In the genomic region with DNA sequence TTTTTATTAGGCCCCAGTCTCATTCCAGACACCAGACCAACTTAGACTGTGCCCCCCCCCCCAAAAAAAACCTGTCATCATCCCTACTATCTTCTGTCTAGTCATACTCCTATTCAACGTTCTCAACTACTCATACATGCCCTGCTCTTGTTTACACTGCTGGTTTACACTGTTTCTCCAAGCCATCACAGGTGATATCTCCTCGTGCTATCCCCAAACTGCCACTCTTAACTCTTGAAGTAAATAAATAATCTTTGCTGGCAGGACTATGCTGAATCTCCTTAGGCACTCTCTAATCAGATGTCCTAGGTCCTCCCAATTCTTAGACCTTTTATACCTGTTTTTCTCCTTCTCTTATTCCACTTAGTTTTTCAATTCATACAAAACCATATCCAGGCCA, we compare ENCODE assay signal across 6 cellular contexts. TPM values are rescaled to one million over a fixed set of nuclear protein-coding genes. Genes with fewer than 3 reads are reported as not detected.
DNase-seq lines count a peak whose midpoint lies in the region; ATAC-seq and TF ChIP-seq lines count a peak whose summit lies in the region.
"Not testable (repeated sequence)": the region's sequence is repeated elsewhere in the genome, so short reads cannot be mapped to it uniquely, and the experiment has no call there.

No MANE protein-coding gene starts in this region.

- CTCF ChIA-PET in activated CD8-positive, alpha-beta T cell treated with anti-CD3 and anti-CD28 coated beads for 36 hours (lab: Charles Lee), result not testable (repeated sequence)

- not testable (repeated sequence) for H3K27me3 Mint-ChIP-seq in IgD-negative memory B cell; activated CD8-positive, alpha-beta T cell treated with anti-CD3 and anti-CD28 coated beads for 36 hours; activated naive CD4-positive, alpha-beta T cell treated with anti-CD3 and anti-CD28 coated beads, Interleukin-2, amount 50 U/mL, for 24 hours; mesothelial cell of epicardium (ENCODE audit: low read depth); stimulated activated naive CD8-positive, alpha-beta T cell treated with anti-CD3 and anti-CD28 coated beads, Interleukin-15, Interleukin-2, amounts not matched to agents 100 ng/mL and 50 ng/mL, for 24 hours
- H3K27me3 Mint-ChIP-seq in brain, result peaks cover 12% of the 10 kb centered on the region

- POLR2A ChIA-PET in activated CD8-positive, alpha-beta T cell treated with anti-CD3 and anti-CD28 coated beads for 36 hours (lab: Charles Lee), result not testable (repeated sequence)

- TF ChIP-seq CTCF in activated CD8-positive, alpha-beta T cell treated with anti-CD3 and anti-CD28 coated beads for 36 hours (IDR thresholded peaks at IDR 0.05); brain (conservative IDR thresholded peaks at IDR 0.05); mesothelial cell of epicardium (IDR thresholded peaks at IDR 0.05; ENCODE audit: unreplicated experiment): not testable (repeated sequence)

- H3K4me3 Mint-ChIP-seq in IgD-negative memory B cell, result peak overlapping the region in 1 of 4 donors; percentile 58
- H3K4me3 Mint-ChIP-seq in activated CD8-positive, alpha-beta T cell treated with anti-CD3 and anti-CD28 coated beads for 36 hours; brain; mesothelial cell of epicardium; stimulated activated naive CD8-positive, alpha-beta T cell treated with anti-CD3 and anti-CD28 coated beads, Interleukin-15, Interleukin-2, amounts not matched to agents 100 ng/mL and 50 ng/mL, for 24 hours: not testable (repeated sequence)
- peak overlapping the region; percentile 42 for H3K4me3 Mint-ChIP-seq in activated naive CD4-positive, alpha-beta T cell treated with anti-CD3 and anti-CD28 coated beads, Interleukin-2, amount 50 U/mL, for 24 hours

- H3K4me1 Mint-ChIP-seq in IgD-negative memory B cell (peaks cover 43 to 53% (median 44%) of the 10 kb centered on the region in 3 donors), brain (peaks cover 61% of the 10 kb centered on the region), mesothelial cell of epicardium (peaks cover 24% of the 10 kb centered on the region)
- H3K4me1 Mint-ChIP-seq in activated CD8-positive, alpha-beta T cell treated with anti-CD3 and anti-CD28 coated beads for 36 hours (ENCODE audit: low read depth), result peaks cover 72% of the 10 kb centered on the region
- peaks cover 87% of the 10 kb centered on the region for H3K4me1 Mint-ChIP-seq in activated naive CD4-positive, alpha-beta T cell treated with anti-CD3 and anti-CD28 coated beads, Interleukin-2, amount 50 U/mL, for 24 hours
- H3K4me1 Mint-ChIP-seq in stimulated activated naive CD8-positive, alpha-beta T cell treated with anti-CD3 and anti-CD28 coated beads, Interleukin-15, Interleukin-2, amounts not matched to agents 100 ng/mL and 50 ng/mL, for 24 hours (ENCODE audit: low read depth), result peaks cover 85% of the 10 kb centered on the region

- intact Hi-C loops in activated CD8-positive, alpha-beta T cell treated with anti-CD3 and anti-CD28 coated beads for 36 hours (cut with micrococcal nuclease), result not testable (repeated sequence)

- DNase-seq in activated CD8-positive, alpha-beta T cell treated with anti-CD3 and anti-CD28 coated beads for 36 hours; mesothelial cell of epicardium (ENCODE audit: low spot score in 2 of 2, unreplicated experiment in 2 of 2): not testable (repeated sequence)

- not testable (repeated sequence) for ATAC-seq in activated CD8-positive, alpha-beta T cell treated with anti-CD3 and anti-CD28 coated beads for 36 hours

- not testable (repeated sequence) for H3K9me3 Mint-ChIP-seq in IgD-negative memory B cell; activated CD8-positive, alpha-beta T cell treated with anti-CD3 and anti-CD28 coated beads for 36 hours; activated naive CD4-positive, alpha-beta T cell treated with anti-CD3 and anti-CD28 coated beads, Interleukin-2, amount 50 U/mL, for 24 hours; brain; mesothelial cell of epicardium; stimulated activated naive CD8-positive, alpha-beta T cell treated with anti-CD3 and anti-CD28 coated beads, Interleukin-15, Interleukin-2, amounts not matched to agents 100 ng/mL and 50 ng/mL, for 24 hours

- H3K27ac Mint-ChIP-seq in IgD-negative memory B cell, result peak overlapping the region in 2 of 3 donors; percentile 65 to 75
- H3K27ac Mint-ChIP-seq in activated CD8-positive, alpha-beta T cell treated with anti-CD3 and anti-CD28 coated beads for 36 hours, result peak overlapping the region; percentile 43
- peak overlapping the region; percentile 93 for H3K27ac Mint-ChIP-seq in activated naive CD4-positive, alpha-beta T cell treated with anti-CD3 and anti-CD28 coated beads, Interleukin-2, amount 50 U/mL, for 24 hours
- peak overlapping the region in 4 of 5 experiments; percentile 5 to 51 (median 29) for H3K27ac Mint-ChIP-seq in brain
- H3K27ac Mint-ChIP-seq in mesothelial cell of epicardium, result peak overlapping the region; percentile 19
- peak overlapping the region; percentile 28 for H3K27ac Mint-ChIP-seq in stimulated activated naive CD8-positive, alpha-beta T cell treated with anti-CD3 and anti-CD28 coated beads, Interleukin-15, Interleukin-2, amounts not matched to agents 100 ng/mL and 50 ng/mL, for 24 hours

- H3K36me3 Mint-ChIP-seq in IgD-negative memory B cell, brain, mesothelial cell of epicardium: not testable (repeated sequence)
- peaks cover 11% of the 10 kb centered on the region for H3K36me3 Mint-ChIP-seq in activated CD8-positive, alpha-beta T cell treated with anti-CD3 and anti-CD28 coated beads for 36 hours (ENCODE audit: low read depth)
- peaks cover 10% of the 10 kb centered on the region for H3K36me3 Mint-ChIP-seq in activated naive CD4-positive, alpha-beta T cell treated with anti-CD3 and anti-CD28 coated beads, Interleukin-2, amount 50 U/mL, for 24 hours
- H3K36me3 Mint-ChIP-seq in stimulated activated naive CD8-positive, alpha-beta T cell treated with anti-CD3 and anti-CD28 coated beads, Interleukin-15, Interleukin-2, amounts not matched to agents 100 ng/mL and 50 ng/mL, for 24 hours (ENCODE audit: low read depth), result peaks cover 13% of the 10 kb centered on the region

RNA-seq across cellular contexts. Expression of gene GGA3, which starts 4.2 kb away (rescaled TPM):
- polyA plus RNA-seq in IgD-negative memory B cell (27.8 TPM), brain (ENCODE audit: insufficient read depth, low read depth, low replicate concordance) (25.2 TPM)
- total RNA-seq in activated CD8-positive, alpha-beta T cell treated with anti-CD3 and anti-CD28 coated beads for 36 hours, result 10 to 100 TPM; 65.5 to 65.8 TPM
- 54.6 to 61.2 TPM (median 58.3 TPM) in 3 replicates for total RNA-seq in mesothelial cell of epicardium

RNA-seq across cellular contexts. Expression of gene MRPS7, which starts 4.5 kb away (rescaled TPM):
- polyA plus RNA-seq in IgD-negative memory B cell, result 101 TPM
- 10 to 100 TPM; 76.3 to 80.0 TPM for total RNA-seq in activated CD8-positive, alpha-beta T cell treated with anti-CD3 and anti-CD28 coated beads for 36 hours
- polyA plus RNA-seq in brain (ENCODE audit: insufficient read depth, low read depth, low replicate concordance), result 64.9 TPM
- 44.2 to 49.2 TPM (median 45.3 TPM) in 3 replicates for total RNA-seq in mesothelial cell of epicardium

RNA-seq across cellular contexts. Expression of gene MIF4GD, which starts 13.8 kb away (rescaled TPM):
- polyA plus RNA-seq in IgD-negative memory B cell (103 TPM), brain (ENCODE audit: insufficient read depth, low read depth, low replicate concordance) (47.6 TPM)
- total RNA-seq in activated CD8-positive, alpha-beta T cell treated with anti-CD3 and anti-CD28 coated beads for 36 hours, result 10 to 100 TPM; 42.4 to 43.8 TPM
- total RNA-seq in mesothelial cell of epicardium, result 10.6 to 11.5 TPM (median 11.2 TPM) in 3 replicates

RNA-seq across cellular contexts. Expression of gene SLC25A19, which starts 32.0 kb away (rescaled TPM):
- 22.0 TPM for polyA plus RNA-seq in IgD-negative memory B cell
- total RNA-seq in activated CD8-positive, alpha-beta T cell treated with anti-CD3 and anti-CD28 coated beads for 36 hours, result 10 to 100 TPM; 55.1 to 55.2 TPM
- 22.0 TPM for polyA plus RNA-seq in brain (ENCODE audit: insufficient read depth, low read depth, low replicate concordance)
- total RNA-seq in mesothelial cell of epicardium, result 9.8 to 10.4 TPM (median 10.3 TPM) in 3 replicates

RNA-seq across cellular contexts. Expression of gene NUP85, which starts 51.7 kb away (rescaled TPM):
- polyA plus RNA-seq in IgD-negative memory B cell, result 32.3 TPM
- 100 to 1,000 TPM; 108 to 116 TPM for total RNA-seq in activated CD8-positive, alpha-beta T cell treated with anti-CD3 and anti-CD28 coated beads for 36 hours
- 42.5 TPM for polyA plus RNA-seq in brain (ENCODE audit: insufficient read depth, low read depth, low replicate concordance)
- 69.6 to 79.7 TPM (median 71.9 TPM) in 3 replicates for total RNA-seq in mesothelial cell of epicardium

Comparison
In these comparisons a context has a peak if more than half of its experiments do, and no peak if none do; other contexts are left out.
1. H3K27ac Mint-ChIP-seq: peak in every context shown above with its lines; median percentile 93 in activated naive CD4-positive, alpha-beta T cell treated with anti-CD3 and anti-CD28 coated beads, Interleukin-2, amount 50 U/mL, for 24 hours; 70 in IgD-negative memory B cell; 43 in activated CD8-positive, alpha-beta T cell treated with anti-CD3 and anti-CD28 coated beads for 36 hours; 29 in brain; 28 in stimulated activated naive CD8-positive, alpha-beta T cell treated with anti-CD3 and anti-CD28 coated beads, Interleukin-15, Interleukin-2, amounts not matched to agents 100 ng/mL and 50 ng/mL, for 24 hours; 19 in mesothelial cell of epicardium.